Comparison of ENCODE assay signal across 10 cellular contexts in genomic region chr9:99112750-99113417, GRCh38. TPM values are rescaled to one million over a fixed set of nuclear protein-coding genes. Genes with fewer than 3 reads are reported as not detected.
DNase-seq lines count a peak whose midpoint lies in the region; ATAC-seq and TF ChIP-seq lines count a peak whose summit lies in the region.
"Had no signal": no experiment of that assay in that cellular context is flagged by ENCODE, and none has a peak within 500 bp of the region (broad histone marks: within the 10 kb centered on the region; RNA-seq: fewer than 3 reads in every experiment).

No MANE protein-coding gene starts in this region.

- intact Hi-C loops in dendritic cell treated with granulocyte-macrophage colony-stimulating factor and Interleukin-4, amounts not matched to agents 40 ng/mL and 50 ng/mL, for 4 days (cut with micrococcal nuclease) = no loop called here
- intact Hi-C loops in ascending aorta (cut with DNase I) = no loop called here

- no peaks in the 10 kb centered on the region for H3K9me3 Mint-ChIP-seq in WTC11
- H3K9me3 Mint-ChIP-seq in dendritic cell treated with granulocyte-macrophage colony-stimulating factor and Interleukin-4, amounts not matched to agents 40 ng/mL and 50 ng/mL, for 4 days = no peaks in the 10 kb centered on the region

- DNase-seq in activated T-cell treated with anti-CD3 and anti-CD28 coated beads, Interleukin-2, amount 50 U/mL, for 1 hour = peak; percentile 41
- DNase-seq in activated T-cell treated with anti-CD3 and anti-CD28 coated beads for 4 hours (no peak), WTC11 (ENCODE audit: low spot score) (no peak), ascending aorta (ENCODE audit: low spot score in 2 of 2) (no peak), NCI-H774 (lab: John Stamatoyannopoulos, UW) (no peak)
- DNase-seq: amniotic stem cell, erythroblast had no signal

- H3K36me3 Mint-ChIP-seq in WTC11 = no peaks in the 10 kb centered on the region
- H3K36me3 Mint-ChIP-seq in dendritic cell treated with granulocyte-macrophage colony-stimulating factor and Interleukin-4, amounts not matched to agents 40 ng/mL and 50 ng/mL, for 4 days (ENCODE audit: low read depth) = peaks cover 7% of the 10 kb centered on the region

- H3K27ac Mint-ChIP-seq in WTC11 = peak overlapping the region; percentile 42
- H3K27ac Mint-ChIP-seq in dendritic cell treated with granulocyte-macrophage colony-stimulating factor and Interleukin-4, amounts not matched to agents 40 ng/mL and 50 ng/mL, for 4 days = peak overlapping the region; percentile 36

- ATAC-seq in WTC11 = peak; percentile 78
- no peak for ATAC-seq in GM19467 (IDR thresholded peaks at IDR 0.05; ENCODE audit: unreplicated experiment)

- H3K4me3 ChIP-seq in stomach smooth muscle (ENCODE audit: low read length in 2 of 2) = no peak overlapping the region
- no peak overlapping the region for H3K4me3 ChIP-seq in ascending aorta

- peaks cover 64% of the 10 kb centered on the region for H3K4me1 Mint-ChIP-seq in WTC11
- peaks cover 61% of the 10 kb centered on the region for H3K4me1 Mint-ChIP-seq in dendritic cell treated with granulocyte-macrophage colony-stimulating factor and Interleukin-4, amounts not matched to agents 40 ng/mL and 50 ng/mL, for 4 days (ENCODE audit: low read depth)

- no peaks in the 10 kb centered on the region for H3K9me3 ChIP-seq in stomach smooth muscle (ENCODE audit: control insufficient read depth in 2 of 2, low read length in 2 of 2)
- H3K9me3 ChIP-seq in ascending aorta = no peaks in the 10 kb centered on the region

- TF ChIP-seq CTCF in WTC11 (IDR thresholded peaks at IDR 0.05) (no peak), ascending aorta (IDR thresholded peaks at IDR 0.05) (no peak)

- peak overlapping the region; percentile 3 for H3K27ac ChIP-seq in stomach smooth muscle (ENCODE audit: low read length)
- no peak overlapping the region for H3K27ac ChIP-seq in ascending aorta

- H3K27me3 Mint-ChIP-seq in WTC11 (ENCODE audit: low read depth) = no peaks in the 10 kb centered on the region
- H3K27me3 Mint-ChIP-seq in dendritic cell treated with granulocyte-macrophage colony-stimulating factor and Interleukin-4, amounts not matched to agents 40 ng/mL and 50 ng/mL, for 4 days = no peaks in the 10 kb centered on the region

- POLR2A ChIA-PET in WTC11 (lab: Charles Lee) = no interaction called here

- H3K9ac ChIP-seq in stomach smooth muscle (ENCODE audit: low read length in 2 of 2) = no peak overlapping the region

- H3K27me3 ChIP-seq in stomach smooth muscle (ENCODE audit: control insufficient read depth in 1 of 2, insufficient read depth in 2 of 2, low read length in 2 of 2) (no peaks in the 10 kb centered on the region), ascending aorta (no peaks in the 10 kb centered on the region)

- peaks cover 8% of the 10 kb centered on the region for H3K4me1 ChIP-seq in stomach smooth muscle (ENCODE audit: control insufficient read depth, insufficient read depth, low read length)
- peaks cover 0 to 48% of the 10 kb centered on the region in 2 donors for H3K4me1 ChIP-seq in ascending aorta

- CTCF ChIA-PET in WTC11 (lab: Charles Lee) = interaction anchor here (0.5 to 1.6 kb wide), 3 partner anchors 28 to 262 kb away, joined by 3 to 6 read pairs (median 4); no protein-coding TSS in a partner anchor

- H3K36me3 ChIP-seq in stomach smooth muscle (ENCODE audit: control insufficient read depth in 2 of 2, insufficient read depth in 2 of 2, low read length in 2 of 2) = no peaks in the 10 kb centered on the region
- H3K36me3 ChIP-seq in ascending aorta = no peaks in the 10 kb centered on the region

- H3K4me3 Mint-ChIP-seq in WTC11 = no peak overlapping the region
- no peak overlapping the region for H3K4me3 Mint-ChIP-seq in dendritic cell treated with granulocyte-macrophage colony-stimulating factor and Interleukin-4, amounts not matched to agents 40 ng/mL and 50 ng/mL, for 4 days

TF ChIP-seq in WTC11, 78 proteins besides CTCF, POLR2A, EP300 and RAD21:
- no peak for TF ChIP-seq SP1 (CRISPR knock-in tag; conservative IDR thresholded peaks at IDR 0.05)
- no peak for TF ChIP-seq ZNF263 (CRISPR knock-in tag; IDR thresholded peaks at IDR 0.05; ENCODE audit: low read depth)
- no peak for TF ChIP-seq SMAD3 (CRISPR knock-in tag; IDR thresholded peaks at IDR 0.05; ENCODE audit: borderline replicate concordance)
- TF ChIP-seq FOXK1 (CRISPR knock-in tag; IDR thresholded peaks at IDR 0.05) = no peak
- TF ChIP-seq HMGXB4 (CRISPR knock-in tag; IDR thresholded peaks at IDR 0.05) = no peak
- no peak for TF ChIP-seq ZSCAN18 (CRISPR knock-in tag; IDR thresholded peaks at IDR 0.05)
- TF ChIP-seq ZNF121 (CRISPR knock-in tag; IDR thresholded peaks at IDR 0.05) = no peak
- TF ChIP-seq ATF1 (CRISPR knock-in tag; IDR thresholded peaks at IDR 0.05) = no peak
- no peak for TF ChIP-seq E2F1 (CRISPR knock-in tag; IDR thresholded peaks at IDR 0.05)
- no peak for TF ChIP-seq TEAD4 (CRISPR knock-in tag; IDR thresholded peaks at IDR 0.05)
- TF ChIP-seq, protein P1, sequence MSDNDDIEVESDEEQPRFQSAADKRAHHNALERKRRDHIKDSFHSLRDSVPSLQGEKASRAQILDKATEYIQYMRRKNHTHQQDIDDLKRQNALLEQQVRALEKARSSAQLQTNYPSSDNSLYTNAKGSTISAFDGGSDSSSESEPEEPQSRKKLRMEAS (CRISPR knock-in tag; IDR thresholded peaks at IDR 0.05) = no peak
- no peak for TF ChIP-seq NR3C1 (CRISPR knock-in tag; conservative IDR thresholded peaks at IDR 0.05; ENCODE audit: low read depth)
- TF ChIP-seq JAZF1 (CRISPR knock-in tag; IDR thresholded peaks at IDR 0.05) = no peak
- TF ChIP-seq ZNF317 (CRISPR knock-in tag; IDR thresholded peaks at IDR 0.05; ENCODE audit: borderline replicate concordance, low read depth) = no peak
- TF ChIP-seq RELA (CRISPR knock-in tag; IDR thresholded peaks at IDR 0.05; ENCODE audit: borderline replicate concordance) = no peak
- TF ChIP-seq, protein P2, sequence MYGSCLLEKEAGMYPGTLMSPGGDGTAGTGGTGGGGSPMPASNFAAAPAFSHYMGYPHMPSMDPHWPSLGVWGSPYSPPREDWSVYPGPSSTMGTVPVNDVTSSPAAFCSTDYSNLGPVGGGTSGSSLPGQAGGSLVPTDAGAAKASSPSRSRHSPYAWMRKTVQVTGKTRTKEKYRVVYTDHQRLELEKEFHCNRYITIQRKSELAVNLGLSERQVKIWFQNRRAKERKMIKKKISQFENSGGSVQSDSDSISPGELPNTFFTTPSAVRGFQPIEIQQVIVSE (CRISPR knock-in tag; IDR thresholded peaks at IDR 0.05; ENCODE audit: borderline replicate concordance) = no peak
- no peak for TF ChIP-seq ZNF512 (CRISPR knock-in tag; IDR thresholded peaks at IDR 0.05; ENCODE audit: borderline replicate concordance)
- no peak for TF ChIP-seq EMX1 (CRISPR knock-in tag; IDR thresholded peaks at IDR 0.05)

RNA-seq across cellular contexts. Expression of gene TGFBR1, which starts 8.0 kb away (rescaled TPM):
- total RNA-seq in WTC11 (2021) (39.0 to 44.6 TPM (median 42.4 TPM) in 3 replicates), ascending aorta (13.9 TPM)
